In genomic region chr22:38572065-38572464, GRCh38 we compare ENCODE assay signal across 8 cellular contexts. TPM values are rescaled to one million over a fixed set of nuclear protein-coding genes. Genes with fewer than 3 reads are reported as not detected.
A peak's percentile ranks its signal among the peaks of the same experiment; 100 is the strongest.
DNase-seq lines count a peak whose midpoint lies in the region; ATAC-seq, FAIRE-seq and TF ChIP-seq lines count a peak whose summit lies in the region.

No MANE protein-coding gene starts in this region.

- no peak overlapping the region for H3K27ac ChIP-seq in H9 (ENCODE audit: insufficient read length, low read depth, low read length)
- H3K27ac ChIP-seq in mammary epithelial cell (ENCODE audit: insufficient read depth, low read depth, low read length) = no peak overlapping the region
- H3K27ac ChIP-seq in right lobe of liver = no peak overlapping the region

- no peak overlapping the region for H3K18ac ChIP-seq in H9 (ENCODE audit: insufficient read length, low read depth, low read length)

- WGBS in H9 (ENCODE audit: extremely low coverage, insufficient read length, low lambda C conversion rate) = no CpG with 5 or more reads among the region's 3 CpGs
- WGBS in mammary epithelial cell (ENCODE audit: low coverage, missing lambda C conversion rate) = 0% methylated on average over 3 of the region's 3 CpGs
- WGBS in right lobe of liver (ENCODE audit: insufficient coverage, low coverage, low lambda C conversion rate, missing lambda C conversion rate) = 2% methylated on average over 3 of the region's 3 CpGs

- H2BK20ac ChIP-seq in H9 (ENCODE audit: low read depth, low read length, poor library complexity, severe bottlenecking) = no peak overlapping the region

- no peak overlapping the region for H2AK5ac ChIP-seq in H9 (ENCODE audit: insufficient read length, low read length)

- H3K4me3 ChIP-seq in mammary epithelial cell (replicated peaks in 1 of 3; ENCODE audit: insufficient read depth in 1 of 3, low read depth in 2 of 3, low read length in 3 of 3) (no peak overlapping the region), right lobe of liver (no peak overlapping the region)

- H3K9me3 Mint-ChIP-seq in H9 (no peaks in the 10 kb centered on the region; a peak in 1 of 5 replicates), type B pancreatic cell (no peaks in the 10 kb centered on the region)

- H3K4me3 Mint-ChIP-seq in H9 (no peak overlapping the region), type B pancreatic cell (no peak overlapping the region)

- H4K91ac ChIP-seq in H9 (ENCODE audit: insufficient read length, low read depth, low read length) = no peak overlapping the region

- no peaks in the 10 kb centered on the region for H3K9me3 ChIP-seq in H9 (ENCODE audit: control insufficient read depth, low read depth, low read length)
- H3K9me3 ChIP-seq in mammary epithelial cell (replicated peaks; ENCODE audit: insufficient read depth, low read length) = no peaks in the 10 kb centered on the region
- H3K9me3 ChIP-seq in right lobe of liver = no peaks in the 10 kb centered on the region

- H3K27me3 Mint-ChIP-seq in H9 (ENCODE audit: low read depth) = peaks cover 8% of the 10 kb centered on the region
- H3K27me3 Mint-ChIP-seq in type B pancreatic cell = peaks cover 5% of the 10 kb centered on the region

- H3K36me3 Mint-ChIP-seq in H9 (ENCODE audit: insufficient read depth in 1 of 3, low read depth in 3 of 3) = no peaks in the 10 kb centered on the region
- no peaks in the 10 kb centered on the region for H3K36me3 Mint-ChIP-seq in type B pancreatic cell

- TF ChIP-seq CTCF in H9 (conservative IDR thresholded peaks at IDR 0.05) (peak; percentile 76), mammary epithelial cell (conservative IDR thresholded peaks at IDR 0.05 in 1 of 2, IDR thresholded peaks at IDR 0.05 in 1 of 2; ENCODE audit: extremely low read depth in 1 of 2, insufficient read depth in 1 of 2, low read depth in 1 of 2, low read length in 2 of 2) (peak; percentile 52 to 54), right lobe of liver (IDR thresholded peaks at IDR 0.05) (peak; percentile 52 to 62 (median 55)), type B pancreatic cell (conservative IDR thresholded peaks at IDR 0.05) (peak; percentile 79)

- peak; percentile 17 for DNase-seq in CMK (ENCODE audit: low read depth)
- no peak for DNase-seq in H9
- DNase-seq in RCC 7860 (ENCODE audit: low spot score) = peak; percentile 36
- DNase-seq in mammary epithelial cell = peak; percentile 32
- DNase-seq in right lobe of liver = no peak
- DNase-seq in type B pancreatic cell (ENCODE audit: extremely low spot score, unreplicated experiment) = no peak

- H3K4me1 ChIP-seq in H9 (ENCODE audit: insufficient read depth, low read length) (peaks cover 2% of the 10 kb centered on the region; the same call in 1 of the 2 replicates), mammary epithelial cell (ENCODE audit: insufficient read depth, low read length) (peaks cover 21% of the 10 kb centered on the region), right lobe of liver (peaks cover 0 to 4% (median 0%) of the 10 kb centered on the region in 4 donors)

- peaks cover 22 to 23% of the 10 kb centered on the region in 2 experiments for H3K4me1 Mint-ChIP-seq in H9
- peaks cover 20% of the 10 kb centered on the region for H3K4me1 Mint-ChIP-seq in type B pancreatic cell (ENCODE audit: unreplicated experiment)

- H4K5ac ChIP-seq in H9 (ENCODE audit: insufficient read length, low read depth, low read length) = no peak overlapping the region

- H3K14ac ChIP-seq in H9 (ENCODE audit: insufficient read depth, low read length) = no peak overlapping the region

- H3K79me2 ChIP-seq in H9 (ENCODE audit: insufficient read depth, low read length) (no peaks in the 10 kb centered on the region), mammary epithelial cell (ENCODE audit: insufficient read depth, low read length) (no peaks in the 10 kb centered on the region)

- H2BK15ac ChIP-seq in H9 (ENCODE audit: low read depth, low read length) = no peak overlapping the region

- FAIRE-seq in RCC 7860 (lab: Jason Lieb, UNC) = peak; percentile 88

- dilution Hi-C loops in mammary epithelial cell (cut with HindIII; ENCODE audit: low sequenced_read_pairs) = no loop called here

- H3K27ac Mint-ChIP-seq in H9 (no peak overlapping the region), type B pancreatic cell (no peak overlapping the region)

- peaks cover 18% of the 10 kb centered on the region for H3K23me2 ChIP-seq in H9 (ENCODE audit: insufficient read length, low read depth, low read length, poor library complexity, severe bottlenecking)

- no peak overlapping the region for H3K23ac ChIP-seq in H9 (ENCODE audit: insufficient read length, low read depth, low read length)

- H2AFZ ChIP-seq in H9 (ENCODE audit: low read length) (no peak overlapping the region), mammary epithelial cell (ENCODE audit: low read depth, low read length) (no peak overlapping the region)

- intact Hi-C loops in mammary epithelial cell (cut with micrococcal nuclease) (loop anchor here (1.0 to 5.0 kb wide), 4 partner anchors 160 to 520 kb away; no protein-coding TSS in a partner anchor), right lobe of liver (cut with DNase I) (no loop called here)

- BruUV-seq in mammary epithelial cell (replicated peaks; lab: Mats Ljungman, UMichigan) = no TSS peak

- H3T11ph ChIP-seq in H9 (ENCODE audit: low read length) = no peak overlapping the region

- no peak overlapping the region for H3K4me2 ChIP-seq in H9 (ENCODE audit: insufficient read depth, insufficient read length, low read length)
- no peak overlapping the region for H3K4me2 ChIP-seq in mammary epithelial cell (ENCODE audit: insufficient read depth, low read depth, low read length)

- CTCF ChIA-PET in mammary epithelial cell (lab: Charles Lee; ENCODE audit: low non-redundant PET) = no interaction called here

- no peaks in the 10 kb centered on the region for H3K79me1 ChIP-seq in H9 (ENCODE audit: insufficient read depth, low read depth, low read length, poor library complexity, severe bottlenecking)

- H3K27me3 ChIP-seq in H9 (ENCODE audit: insufficient read depth, low read length) (no peaks in the 10 kb centered on the region), mammary epithelial cell (ENCODE audit: insufficient read depth, low read length) (no peaks in the 10 kb centered on the region), right lobe of liver (no peaks in the 10 kb centered on the region)

- no peaks in the 10 kb centered on the region for H4K20me1 ChIP-seq in H9 (ENCODE audit: control insufficient read depth, insufficient read depth, insufficient read length)
- H4K20me1 ChIP-seq in mammary epithelial cell (ENCODE audit: insufficient read depth, low read length) = no peaks in the 10 kb centered on the region

- no peak overlapping the region for H3K4ac ChIP-seq in H9 (ENCODE audit: low read depth, low read length)

- in situ Hi-C loops in mammary epithelial cell (cut with MboI; ENCODE audit: low sequenced_read_pairs in 2 of 2) = loop anchor here in 1 of 2 donors (25.0 kb wide), 1 partner anchor 510 kb away; the partner anchor contains the start of gene PICK1

- TF ChIP-seq POLR2A in right lobe of liver (IDR thresholded peaks at IDR 0.05) = no peak

- no peak overlapping the region for H2BK5ac ChIP-seq in H9 (ENCODE audit: insufficient read length, low read length)

- H2BK120ac ChIP-seq in H9 (ENCODE audit: low read depth, low read length, poor library complexity, severe bottlenecking) = no peak overlapping the region

- H4K8ac ChIP-seq in H9 (replicated peaks; ENCODE audit: insufficient read length, low read depth, low read length) = no peak overlapping the region

- H3K9ac ChIP-seq in H9 (ENCODE audit: extremely low read depth, insufficient read length, low read length) (no peak overlapping the region), mammary epithelial cell (ENCODE audit: insufficient read depth, low read length) (no peak overlapping the region)

- no peak overlapping the region for H2BK12ac ChIP-seq in H9 (ENCODE audit: insufficient read length, low read depth, low read length)

- ATAC-seq in right lobe of liver (peak; percentile 37 to 49 (median 47)), GM21528 (IDR thresholded peaks at IDR 0.05; ENCODE audit: low FRiP score, unreplicated experiment) (no peak), HG03025 (IDR thresholded peaks at IDR 0.05; ENCODE audit: low FRiP score, unreplicated experiment) (no peak)

- no peaks in the 10 kb centered on the region for H3K36me3 ChIP-seq in mammary epithelial cell (ENCODE audit: insufficient read depth, low read length)
- H3K36me3 ChIP-seq in right lobe of liver = no peaks in the 10 kb centered on the region

- H3K56ac ChIP-seq in H9 (ENCODE audit: insufficient read length, low read depth, low read length) = no peak overlapping the region

RNA-seq across cellular contexts. Expression of gene DMC1, which starts 2.1 kb away (rescaled TPM):
- total RNA-seq in H9 (2021) = 6.1 and 6.8 TPM in 2 replicates
- total RNA-seq in mammary epithelial cell = 1 to 10 TPM in 1 of 2 donors, under 1 TPM in 1; 0.50 to 1.3 TPM
- polyA plus RNA-seq in mammary epithelial cell = 0.22 TPM
- polyA minus RNA-seq in mammary epithelial cell = not detected
- under 1 TPM in 1 of 6 experiments, not detected in 5; 0.55 TPM for total RNA-seq in right lobe of liver
- total RNA-seq in type B pancreatic cell (ENCODE audit: low replicate concordance) = 2.5 and 5.6 TPM in 2 replicates

Comparison
In these comparisons a context has a peak if more than half of its experiments do, and no peak if none do; other contexts are left out.
1. DNase-seq: peak in CMK (single experiment), RCC 7860 (single experiment) and mammary epithelial cell (single experiment); none in H9 (single experiment), right lobe of liver (0 of 3) and type B pancreatic cell (single experiment).
2. ATAC-seq: peak in right lobe of liver (4 of 4); none in GM21528 (single experiment) and HG03025 (single experiment).
3. Peak in every context shown above with its lines, with median percentiles within 50 percentile points of each other: CTCF ChIP-seq.